Comparison of ENCODE assay signal across 23 cellular contexts in the genomic region with DNA sequence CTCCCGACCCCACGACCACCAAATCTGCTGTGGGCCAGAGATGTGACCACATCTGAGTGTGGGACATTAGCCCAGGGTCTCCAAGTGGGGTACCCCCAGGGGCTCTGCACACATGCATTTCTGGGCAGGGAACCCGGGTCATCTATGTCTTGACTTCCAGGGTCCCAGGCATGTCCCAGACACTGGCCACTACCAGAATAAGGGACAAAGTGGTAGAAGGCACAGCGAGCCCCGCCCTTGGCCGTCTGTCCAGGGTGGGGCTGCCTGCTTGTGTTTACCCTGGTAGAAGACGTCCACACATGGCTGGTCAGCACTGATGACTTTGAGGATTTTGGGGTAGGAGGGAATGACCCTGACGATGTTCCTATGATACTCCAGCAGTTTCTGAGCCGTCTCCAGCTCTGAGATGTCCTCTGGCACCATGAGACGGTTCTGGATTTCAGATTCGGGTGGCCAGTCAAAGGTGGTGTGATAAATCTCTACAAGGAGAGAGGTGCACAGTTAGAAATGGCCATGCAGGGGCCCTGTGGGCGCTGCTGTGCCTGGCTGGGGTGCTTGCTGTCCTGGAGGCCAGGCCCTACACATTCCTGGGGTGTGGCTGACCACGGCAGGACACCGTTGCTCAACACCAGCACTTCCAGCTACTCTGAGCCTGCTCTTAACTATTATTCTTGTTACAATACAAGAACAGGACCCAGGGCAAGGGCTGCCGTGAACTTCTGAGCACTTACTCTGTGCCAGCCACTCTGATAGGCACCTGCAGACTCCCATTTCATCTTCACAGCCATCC. TPM values are rescaled to one million over a fixed set of nuclear protein-coding genes. Genes with fewer than 3 reads are reported as not detected.
DNase-seq lines count a peak whose midpoint lies in the region; ATAC-seq and TF ChIP-seq lines count a peak whose summit lies in the region.
"Had no signal": no experiment of that assay in that cellular context is flagged by ENCODE, and none has a peak within 500 bp of the region (broad histone marks: within the 10 kb centered on the region; RNA-seq: fewer than 3 reads in every experiment).

No MANE protein-coding gene starts in this region.

- H3K27me3 ChIP-seq in breast epithelium (no peaks in the 10 kb centered on the region), left lung (peaks cover 0 to 6% of the 10 kb centered on the region in 2 donors), sigmoid colon (peaks cover 0 to 4% (median 0%) of the 10 kb centered on the region in 3 donors)
- H3K27me3 ChIP-seq: BE2C, MG63 had no signal

- TF ChIP-seq EP300 in sigmoid colon (IDR thresholded peaks at IDR 0.05), result no peak

- H3K4me1 Mint-ChIP-seq in MCF 10A (ENCODE audit: insufficient read depth, unreplicated experiment), result peaks cover 6% of the 10 kb centered on the region
- no peaks in the 10 kb centered on the region for H3K4me1 Mint-ChIP-seq in activated CD4-positive, alpha-beta memory T cell treated with anti-CD3 and anti-CD28 coated beads for 36 hours (ENCODE audit: low read depth)

- H3K36me3 Mint-ChIP-seq in MCF 10A (ENCODE audit: insufficient read depth, unreplicated experiment), result no peaks in the 10 kb centered on the region
- no peaks in the 10 kb centered on the region for H3K36me3 Mint-ChIP-seq in activated CD4-positive, alpha-beta memory T cell treated with anti-CD3 and anti-CD28 coated beads for 36 hours
- H3K36me3 Mint-ChIP-seq: CD4-positive, CD25-positive, alpha-beta regulatory T cell had no signal

- POLR2A ChIA-PET in MCF 10A (lab: Yijun Ruan, JAX), result interaction anchor here (0.6 kb wide), 1 partner anchor 567 kb away, joined by 4 read pairs; no protein-coding TSS in a partner anchor
- POLR2A ChIA-PET in activated CD4-positive, alpha-beta memory T cell treated with anti-CD3 and anti-CD28 coated beads for 36 hours (lab: Charles Lee), result no interaction called here

- ATAC-seq in left lung (peak; percentile 97), GM21515 (IDR thresholded peaks at IDR 0.05; ENCODE audit: unreplicated experiment) (no peak)
- ATAC-seq: K562 had no signal

- H3K27me3 Mint-ChIP-seq in MCF 10A (ENCODE audit: insufficient read depth, unreplicated experiment), result peaks cover 54% of the 10 kb centered on the region
- peaks cover 32% of the 10 kb centered on the region for H3K27me3 Mint-ChIP-seq in activated CD4-positive, alpha-beta memory T cell treated with anti-CD3 and anti-CD28 coated beads for 36 hours

- no peak overlapping the region for H3K27ac Mint-ChIP-seq in MCF 10A (ENCODE audit: low read depth, unreplicated experiment)
- no peak overlapping the region for H3K27ac Mint-ChIP-seq in activated CD4-positive, alpha-beta memory T cell treated with anti-CD3 and anti-CD28 coated beads for 36 hours
- H3K27ac Mint-ChIP-seq: CD4-positive, CD25-positive, alpha-beta regulatory T cell had no signal

- no peak overlapping the region for H3K4me3 ChIP-seq in breast epithelium
- no peak overlapping the region for H3K4me3 ChIP-seq in left lung
- H3K4me3 ChIP-seq in sigmoid colon, result no peak overlapping the region
- H3K4me3 ChIP-seq: K562, MG63 had no signal

- H3K36me3 ChIP-seq in breast epithelium, result no peaks in the 10 kb centered on the region
- no peaks in the 10 kb centered on the region for H3K36me3 ChIP-seq in left lung
- no peaks in the 10 kb centered on the region for H3K36me3 ChIP-seq in sigmoid colon
- H3K36me3 ChIP-seq: BE2C, MG63 had no signal

- no peak overlapping the region for H3K27ac ChIP-seq in breast epithelium
- no peak overlapping the region for H3K27ac ChIP-seq in left lung
- H3K27ac ChIP-seq in sigmoid colon, result no peak overlapping the region

- no peak overlapping the region for H3K4me3 Mint-ChIP-seq in MCF 10A (ENCODE audit: unreplicated experiment)
- no peak overlapping the region for H3K4me3 Mint-ChIP-seq in activated CD4-positive, alpha-beta memory T cell treated with anti-CD3 and anti-CD28 coated beads for 36 hours
- H3K4me3 Mint-ChIP-seq: CD4-positive, CD25-positive, alpha-beta regulatory T cell had no signal

- TF ChIP-seq POLR2A in breast epithelium (IDR thresholded peaks at IDR 0.05) (no peak), sigmoid colon (IDR thresholded peaks at IDR 0.05) (no peak)

- H3K4me1 ChIP-seq in breast epithelium (no peaks in the 10 kb centered on the region), left lung (no peaks in the 10 kb centered on the region), sigmoid colon (no peaks in the 10 kb centered on the region)
- H3K4me1 ChIP-seq: BE2C had no signal

- H3K9me3 ChIP-seq in breast epithelium, result no peaks in the 10 kb centered on the region
- H3K9me3 ChIP-seq in left lung, result no peaks in the 10 kb centered on the region
- no peaks in the 10 kb centered on the region for H3K9me3 ChIP-seq in sigmoid colon
- H3K9me3 ChIP-seq: BE2C, MG63 had no signal

- CTCF ChIA-PET in MCF 10A (lab: Yijun Ruan, JAX), result interaction anchor here (0.8 kb wide), 1 partner anchor 10 kb away, joined by 4 read pairs; no protein-coding TSS in a partner anchor
- CTCF ChIA-PET in activated CD4-positive, alpha-beta memory T cell treated with anti-CD3 and anti-CD28 coated beads for 36 hours (lab: Charles Lee), result no interaction called here

- WGBS in sigmoid colon, 2 donors, result 63 to 82% methylated on average over 15 of the region's 15 CpGs

- no TSS peak for BruUV-seq in MCF 10A (replicated peaks; lab: Mats Ljungman, UMichigan)

- DNase-seq in MCF 10A (ENCODE audit: unreplicated experiment) (peak; percentile 3), breast epithelium (ENCODE audit: low spot score in 2 of 2) (no peak), left lung (peak in 1 of 2 donors; percentile 45), sigmoid colon (peak; percentile 46), middle frontal gyrus (ENCODE audit: extremely low spot score, low spot score) (no peak)
- no peak for DNase-seq in activated CD4-positive, alpha-beta memory T cell treated with anti-CD3 and anti-CD28 coated beads for 36 hours
- DNase-seq: 8988T; ACHN; BE2C; CD4-positive, CD25-positive, alpha-beta regulatory T cell; DMS153; DND-41; MG63; NCI-H1105 treated with DMSO at 0.1 percent for 48 hours; NCI-H146; NCI-H1930; NCI-H2107; NCI-H524; NCI-H774; SIG-M5 had no signal

- no peaks in the 10 kb centered on the region for H3K9me3 Mint-ChIP-seq in MCF 10A (ENCODE audit: unreplicated experiment)
- no peaks in the 10 kb centered on the region for H3K9me3 Mint-ChIP-seq in activated CD4-positive, alpha-beta memory T cell treated with anti-CD3 and anti-CD28 coated beads for 36 hours
- H3K9me3 Mint-ChIP-seq: CD4-positive, CD25-positive, alpha-beta regulatory T cell had no signal

- no peak for TF ChIP-seq CTCF in MCF 10A (IDR thresholded peaks at IDR 0.05; ENCODE audit: unreplicated experiment)
- TF ChIP-seq CTCF in breast epithelium (IDR thresholded peaks at IDR 0.05), result no peak
- TF ChIP-seq CTCF in left lung (IDR thresholded peaks at IDR 0.05), result no peak
- no peak for TF ChIP-seq CTCF in sigmoid colon (IDR thresholded peaks at IDR 0.05)

- intact Hi-C loops in MCF 10A (cut with micrococcal nuclease) (no loop called here), breast epithelium (cut with DNase I; ENCODE audit: low total_unique reads) (no loop called here), left lung (cut with DNase I) (no loop called here), sigmoid colon (cut with DNase I) (no loop called here)
- intact Hi-C loops in activated CD4-positive, alpha-beta memory T cell treated with anti-CD3 and anti-CD28 coated beads for 36 hours (cut with micrococcal nuclease), result no loop called here

RNA-seq across cellular contexts. Expression of a gene that starts 51.3 kb away (rescaled TPM):
- total RNA-seq in MCF 10A (2022) (0.42 and 1.1 TPM in 2 replicates), breast epithelium (1 to 10 TPM in 2 of 3 donors, under 1 TPM in 1; 0.66 to 2.6 (median 1.0) TPM), left lung (1 to 10 TPM in 1 of 2 donors, under 1 TPM in 1; 0.55 to 1.9 TPM), sigmoid colon (1 to 10 TPM in 1 of 4 donors, under 1 TPM in 2, not detected in 1; 0.36 to 1.2 (median 0.81) TPM)
- polyA plus RNA-seq in sigmoid colon, result under 1 TPM in 1 of 3 donors, not detected in 2; 0.25 TPM
- total RNA-seq in activated CD4-positive, alpha-beta memory T cell treated with anti-CD3 and anti-CD28 coated beads for 36 hours, result under 1 TPM; 0.10 to 0.39 TPM
- total RNA-seq: CD4-positive, CD25-positive, alpha-beta regulatory T cell; K562; LHCN-M2 had no signal

RNA-seq across cellular contexts. Expression of a gene that starts 51.9 kb away (rescaled TPM):
- 4.4 and 8.0 TPM in 2 replicates for total RNA-seq in MCF 10A (2022)
- 1 to 10 TPM; 2.9 to 5.4 (median 5.0) TPM for total RNA-seq in breast epithelium
- 1 to 10 TPM; 6.9 to 7.8 TPM for total RNA-seq in left lung
- 10 to 100 TPM in 3 of 4 donors, 1 to 10 TPM in 1; 4.3 to 14.0 (median 11.7) TPM for total RNA-seq in sigmoid colon
- 1 to 10 TPM in 2 of 3 donors, under 1 TPM in 1; 0.69 to 2.1 (median 1.2) TPM for polyA plus RNA-seq in sigmoid colon
- total RNA-seq in activated CD4-positive, alpha-beta memory T cell treated with anti-CD3 and anti-CD28 coated beads for 36 hours, result 1 to 10 TPM; 1.8 to 3.6 TPM

Comparison
In these comparisons a context has a peak if more than half of its experiments do, and no peak if none do; other contexts are left out.
1. DNase-seq: peak in MCF 10A (single experiment) and sigmoid colon (single experiment); none in breast epithelium (0 of 2), activated CD4-positive, alpha-beta memory T cell treated with anti-CD3 and anti-CD28 coated beads for 36 hours (single experiment) and middle frontal gyrus (single experiment).